ENCODE assay signal across 25 cellular contexts in genomic region chr2:18483896-18484295, GRCh38.
DNase-seq lines count a peak whose midpoint lies in the region; ATAC-seq and TF ChIP-seq lines count a peak whose summit lies in the region.
"Had no signal": no experiment of that assay in that cellular context is flagged by ENCODE, and none has a peak within 500 bp of the region (broad histone marks: within the 10 kb centered on the region; RNA-seq: fewer than 3 reads in every experiment).

No MANE protein-coding gene starts in this region.

- no peak for TF ChIP-seq EP300 in suprapubic skin (IDR thresholded peaks at IDR 0.05)

- 54% methylated on average over 3 of the region's 3 CpGs for WGBS in suprapubic skin
- 81 to 87% methylated on average over 3 of the region's 3 CpGs for WGBS in thyroid gland, 2 donors

- H3K4me1 ChIP-seq in left ventricle myocardium inferior (peaks cover 7% of the 10 kb centered on the region), suprapubic skin (peaks cover 3% of the 10 kb centered on the region), thyroid gland (no peaks in the 10 kb centered on the region)
- H3K4me1 ChIP-seq: A549, HAP-1 had no signal

- TF ChIP-seq POLR2A in suprapubic skin (IDR thresholded peaks at IDR 0.05) (no peak), thyroid gland (IDR thresholded peaks at IDR 0.05) (no peak)

- no peak for DNase-seq in left ventricle myocardium inferior
- no peak for DNase-seq in cardiac septum (ENCODE audit: low spot score)
- peak; percentile 86 for DNase-seq in fibroblast of gingiva (ENCODE audit: low read depth)
- no peak for DNase-seq in left ventricle myocardium superior
- DNase-seq in suprapubic skin (ENCODE audit: low spot score in 2 of 2): peak; percentile 77 to 79
- DNase-seq in thyroid gland: no peak
- DNase-seq: Calu3; CD4-positive, alpha-beta memory T cell; DMS79; GM23248; Kasumi-1; MG63; NCI-H1048; NCI-H1436 treated with DMSO at 0.1 percent for 48 hours; NCI-H2029 treated with DMSO at 0.1 percent for 48 hours; NCI-H2171; NCI-H446; NCI-H748 treated with DMSO at 0.1 percent for 48 hours; OCI-M1; SIG-M5 had no signal

- H3K4me3 ChIP-seq in left ventricle myocardium inferior: no peak overlapping the region
- H3K4me3 ChIP-seq in suprapubic skin: no peak overlapping the region
- no peak overlapping the region for H3K4me3 ChIP-seq in thyroid gland (replicated peaks in 1 of 3)
- H3K4me3 ChIP-seq: A549, BLaER1, GM23248, HAP-1, MG63 had no signal

- intact Hi-C loops in left ventricle myocardium inferior (cut with micrococcal nuclease) (no loop called here), cardiac septum (cut with DNase I) (no loop called here), left ventricle myocardium superior (cut with micrococcal nuclease) (no loop called here), thyroid gland (cut with DNase I) (no loop called here)

- H3K9me3 ChIP-seq in left ventricle myocardium inferior (replicated peaks) (no peaks in the 10 kb centered on the region), suprapubic skin (no peaks in the 10 kb centered on the region), thyroid gland (no peaks in the 10 kb centered on the region)
- H3K9me3 ChIP-seq: A549, BLaER1, HAP-1, MG63 had no signal

- no peak for TF ChIP-seq CTCF in left ventricle myocardium inferior (IDR thresholded peaks at IDR 0.05; ENCODE audit: borderline replicate concordance)
- TF ChIP-seq CTCF in suprapubic skin (IDR thresholded peaks at IDR 0.05): no peak
- no peak for TF ChIP-seq CTCF in thyroid gland (IDR thresholded peaks at IDR 0.05)

- ATAC-seq in left ventricle myocardium superior (peak; percentile 74), GM19395 (IDR thresholded peaks at IDR 0.05; ENCODE audit: unreplicated experiment) (no peak), HG02840 (IDR thresholded peaks at IDR 0.05; ENCODE audit: low FRiP score, unreplicated experiment) (no peak)

- H3K36me3 ChIP-seq in left ventricle myocardium inferior (no peaks in the 10 kb centered on the region), suprapubic skin (no peaks in the 10 kb centered on the region), thyroid gland (no peaks in the 10 kb centered on the region)
- H3K36me3 ChIP-seq: BLaER1, HAP-1, MG63 had no signal

- H3K27me3 ChIP-seq in left ventricle myocardium inferior (ENCODE audit: low read depth): no peaks in the 10 kb centered on the region
- no peaks in the 10 kb centered on the region for H3K27me3 ChIP-seq in suprapubic skin
- no peaks in the 10 kb centered on the region for H3K27me3 ChIP-seq in thyroid gland
- H3K27me3 ChIP-seq: BLaER1, MG63 had no signal

- H3K27ac ChIP-seq in left ventricle myocardium inferior (replicated peaks) (peak overlapping the region; percentile 53), suprapubic skin (no peak overlapping the region), thyroid gland (no peak overlapping the region)
- H3K27ac ChIP-seq: A549, BLaER1, GM23248 had no signal

Comparison
In these comparisons a context has a peak if more than half of its experiments do, and no peak if none do; other contexts are left out.
1. DNase-seq: peak in fibroblast of gingiva (single experiment) and suprapubic skin (2 of 2); none in left ventricle myocardium inferior (single experiment), cardiac septum (single experiment), left ventricle myocardium superior (single experiment) and thyroid gland (0 of 2).